In the genomic region with DNA sequence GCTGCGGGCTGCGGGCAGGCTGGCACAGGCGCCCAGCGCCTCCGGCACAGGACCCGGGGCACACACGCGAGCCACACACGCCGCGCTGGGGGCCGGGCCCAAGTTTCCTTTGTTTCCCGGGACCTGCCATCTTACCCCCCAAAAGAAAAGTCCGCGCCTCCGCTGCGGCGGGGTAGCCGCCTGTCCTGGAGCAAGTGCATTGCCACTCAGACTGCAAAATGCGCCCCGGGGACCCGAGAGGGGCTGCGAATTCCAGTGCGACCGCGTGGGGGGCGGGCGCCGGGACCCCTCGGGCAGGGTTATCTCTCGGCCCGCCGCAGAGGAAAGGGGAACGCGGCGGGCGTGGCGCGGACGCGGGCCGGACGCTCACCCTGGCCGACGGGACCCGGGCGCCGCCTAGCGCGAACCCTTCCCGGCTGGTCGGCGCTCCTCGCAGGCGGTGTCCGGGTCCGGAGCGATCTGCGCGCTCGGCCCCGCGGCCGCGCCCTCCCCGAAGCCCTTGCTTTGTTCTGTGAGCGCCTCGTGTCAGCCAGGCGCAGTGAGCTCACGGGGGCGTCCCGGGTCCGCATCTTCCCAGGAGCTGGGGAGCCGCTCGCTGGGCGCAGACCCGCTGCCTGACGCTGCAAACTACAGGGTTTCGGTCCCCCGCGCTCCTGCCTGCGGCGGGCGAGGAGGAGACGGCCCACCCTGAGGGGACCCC, we compare ENCODE assay signal across 7 cellular contexts. TPM values are rescaled to one million over a fixed set of nuclear protein-coding genes. Genes with fewer than 3 reads are reported as not detected.
DNase-seq lines count a peak whose midpoint lies in the region; ATAC-seq and TF ChIP-seq lines count a peak whose summit lies in the region.

No MANE protein-coding gene starts in this region.

- CTCF ChIA-PET in activated CD4-positive, alpha-beta memory T cell treated with anti-CD3 and anti-CD28 coated beads, Interleukin-2, amount 10 ng/mL, durations not matched to agents 7 days and 5 days (lab: Charles Lee): no interaction called here

- ATAC-seq in GM21825 (IDR thresholded peaks at IDR 0.05; ENCODE audit: unreplicated experiment): peak; percentile 73
- no peak for ATAC-seq in GM19452 (IDR thresholded peaks at IDR 0.05; ENCODE audit: unreplicated experiment)

- H3K36me3 Mint-ChIP-seq in activated CD4-positive, alpha-beta memory T cell treated with anti-CD3 and anti-CD28 coated beads, Interleukin-2, amount 10 ng/mL, durations not matched to agents 7 days and 5 days (ENCODE audit: low read depth): no peaks in the 10 kb centered on the region

- H3K9me3 ChIP-seq in parathyroid adenoma (ENCODE audit: control insufficient read depth, low read length): no peaks in the 10 kb centered on the region

- H3K4me2 ChIP-seq in parathyroid adenoma (ENCODE audit: low read length): peak overlapping the region; percentile 74

- no peak for TF ChIP-seq CTCF in GM12864 (IDR thresholded peaks at IDR 0.05; ENCODE audit: low read depth, low read length, missing control alignments)
- no peak for TF ChIP-seq CTCF in parathyroid adenoma (IDR thresholded peaks at IDR 0.05)

- H2AFZ ChIP-seq in parathyroid adenoma: peak overlapping the region; percentile 64

- H3K27me3 ChIP-seq in parathyroid adenoma (ENCODE audit: control insufficient read depth, insufficient read depth, low read length): no peaks in the 10 kb centered on the region

- H3K4me1 ChIP-seq in parathyroid adenoma: peaks cover 3% of the 10 kb centered on the region

- H3K27ac Mint-ChIP-seq in activated CD4-positive, alpha-beta memory T cell treated with anti-CD3 and anti-CD28 coated beads, Interleukin-2, amount 10 ng/mL, durations not matched to agents 7 days and 5 days: no peak overlapping the region

- DNase-seq in GM12864 (ENCODE audit: low read depth) (no peak), NAMALWA (ENCODE audit: low spot score) (peak; percentile 73), glomerular visceral epithelial cell (ENCODE audit: extremely low spot score) (peak; percentile 75)
- no peak for DNase-seq in activated CD4-positive, alpha-beta memory T cell treated with anti-CD3 and anti-CD28 coated beads, Interleukin-2, amount 10 ng/mL, durations not matched to agents 7 days and 5 days

- H3K4me3 ChIP-seq in GM12864 (ENCODE audit: low read depth, low read length) (peak overlapping the region; percentile 44), parathyroid adenoma (ENCODE audit: low read depth, low read length) (peak overlapping the region; percentile 40)

- peak overlapping the region; percentile 27 for H3K4me3 Mint-ChIP-seq in activated CD4-positive, alpha-beta memory T cell treated with anti-CD3 and anti-CD28 coated beads, Interleukin-2, amount 10 ng/mL, durations not matched to agents 7 days and 5 days

- H3K79me2 ChIP-seq in parathyroid adenoma: no peaks in the 10 kb centered on the region

- peaks cover 12% of the 10 kb centered on the region for H3K4me1 Mint-ChIP-seq in activated CD4-positive, alpha-beta memory T cell treated with anti-CD3 and anti-CD28 coated beads, Interleukin-2, amount 10 ng/mL, durations not matched to agents 7 days and 5 days

- H3K36me3 ChIP-seq in parathyroid adenoma (ENCODE audit: control insufficient read depth, insufficient read depth, low read length): no peaks in the 10 kb centered on the region

- peaks cover 62% of the 10 kb centered on the region for H3K27me3 Mint-ChIP-seq in activated CD4-positive, alpha-beta memory T cell treated with anti-CD3 and anti-CD28 coated beads, Interleukin-2, amount 10 ng/mL, durations not matched to agents 7 days and 5 days

- POLR2A ChIA-PET in activated CD4-positive, alpha-beta memory T cell treated with anti-CD3 and anti-CD28 coated beads, Interleukin-2, amount 10 ng/mL, durations not matched to agents 7 days and 5 days (lab: Charles Lee): no interaction called here

- no peaks in the 10 kb centered on the region for H3K9me3 Mint-ChIP-seq in activated CD4-positive, alpha-beta memory T cell treated with anti-CD3 and anti-CD28 coated beads, Interleukin-2, amount 10 ng/mL, durations not matched to agents 7 days and 5 days

- no peak overlapping the region for H3K27ac ChIP-seq in parathyroid adenoma

- H3K9ac ChIP-seq in parathyroid adenoma: no peak overlapping the region

RNA-seq across cellular contexts. Expression of gene CD24, which starts 0.6 kb away (rescaled TPM):
- total RNA-seq in activated CD4-positive, alpha-beta memory T cell treated with anti-CD3 and anti-CD28 coated beads, Interleukin-2, amount 10 ng/mL, durations not matched to agents 7 days and 5 days: under 1 TPM in 1 of 2 experiments, not detected in 1; 0.40 TPM

RNA-seq across cellular contexts. Expression of gene MTRES1, which starts 52.9 kb away (rescaled TPM):
- 10 to 100 TPM; 16.8 to 18.4 TPM for total RNA-seq in activated CD4-positive, alpha-beta memory T cell treated with anti-CD3 and anti-CD28 coated beads, Interleukin-2, amount 10 ng/mL, durations not matched to agents 7 days and 5 days

Comparison
In these comparisons a context has a peak if more than half of its experiments do, and no peak if none do; other contexts are left out.
1. DNase-seq: peak in NAMALWA (single experiment) and glomerular visceral epithelial cell (single experiment); none in GM12864 (single experiment) and activated CD4-positive, alpha-beta memory T cell treated with anti-CD3 and anti-CD28 coated beads, Interleukin-2, amount 10 ng/mL, durations not matched to agents 7 days and 5 days (single experiment).